ENCODE assay signal across 8 cellular contexts in genomic region chr14:31025335-31026075, GRCh38. TPM values are rescaled to one million over a fixed set of nuclear protein-coding genes. Genes with fewer than 3 reads are reported as not detected.
DNase-seq lines count a peak whose midpoint lies in the region; ATAC-seq and TF ChIP-seq lines count a peak whose summit lies in the region.

Gene AP4S1, plus strand, starts transcription at chr14:31025649. Its CDS starts 40,548 bp downstream, at chr14:31066197.

- WGBS in adrenal gland, 4 donors = 0 to 1% (median 0%) methylated on average over 8 to 52 of the region's 52 CpGs

- TF ChIP-seq POLR2A in adrenal gland (IDR thresholded peaks at IDR 0.05) = no peak

- H3K9me3 ChIP-seq in adrenal gland (replicated peaks in 1 of 3) (no peaks in the 10 kb centered on the region), right atrium auricular region (no peaks in the 10 kb centered on the region)

- peak within 1 kb of the TSS; percentile 94 to 100 (median 99) for H3K27ac ChIP-seq in adrenal gland
- peak within 1 kb of the TSS; percentile 99 to 100 for H3K27ac ChIP-seq in right atrium auricular region

- H3K36me3 ChIP-seq in adrenal gland (replicated peaks in 1 of 2) (no peaks in the 10 kb centered on the region), right atrium auricular region (peaks cover 2% of the 10 kb centered on the region)

- peak; percentile 27 for DNase-seq in ACHN
- peak; percentile 69 for DNase-seq in HuH-7.5 (ENCODE audit: low spot score)
- DNase-seq in T-helper 1 cell = peak; percentile 27 to 46 (median 31)
- peak; percentile 27 to 64 (median 49) for DNase-seq in adrenal gland
- DNase-seq in right atrium auricular region (ENCODE audit: low spot score) = peak; percentile 59
- DNase-seq in putamen (ENCODE audit: low spot score) = peak; percentile 51
- DNase-seq in kidney glomerular epithelial cell (lab: John Stamatoyannopoulos, UW) = no peak

- H3K4me1 ChIP-seq in adrenal gland (replicated peaks in 1 of 2) (peaks cover 0 to 36% of the 10 kb centered on the region in 2 donors), right atrium auricular region (peaks cover 0 to 26% of the 10 kb centered on the region in 2 donors)

- TF ChIP-seq CTCF in adrenal gland (IDR thresholded peaks at IDR 0.05) (no peak), right atrium auricular region (IDR thresholded peaks at IDR 0.05) (no peak)

- H3K4me3 ChIP-seq in adrenal gland = peak within 1 kb of the TSS; percentile 94 to 99 (median 97)
- H3K4me3 ChIP-seq in right atrium auricular region = peak within 1 kb of the TSS; percentile 95 to 100

- H3K27me3 ChIP-seq in adrenal gland (no peaks in the 10 kb centered on the region), right atrium auricular region (no peaks in the 10 kb centered on the region)

- peak; percentile 23 for ATAC-seq in GM18909 (IDR thresholded peaks at IDR 0.05; ENCODE audit: poor library complexity, unreplicated experiment)

- in situ Hi-C loops in ACHN (cut with HindIII; ENCODE audit: low pct_ligation_motif_present, low pct_unique_long_range_greater_than_20kb, low sequenced_read_pairs) = no loop called here

- intact Hi-C loops in adrenal gland (cut with DNase I) = loop anchor here (10.0 kb wide), 1 partner anchor 59 kb away; no protein-coding TSS in a partner anchor

RNA-seq across cellular contexts. Expression of gene AP4S1, which starts in this region (rescaled TPM):
- total RNA-seq in adrenal gland (10 to 100 TPM in 2 of 8 donors, 1 to 10 TPM in 6; 4.4 to 20.6 (median 7.3) TPM), right atrium auricular region (10 to 100 TPM in 1 of 2 donors, 1 to 10 TPM in 1; 3.3 to 17.3 TPM)
- 1 to 10 TPM; 4.6 to 9.7 (median 5.8) TPM for polyA plus RNA-seq in adrenal gland
